27 cellular contexts compared by ENCODE assay signal in the genomic region with DNA sequence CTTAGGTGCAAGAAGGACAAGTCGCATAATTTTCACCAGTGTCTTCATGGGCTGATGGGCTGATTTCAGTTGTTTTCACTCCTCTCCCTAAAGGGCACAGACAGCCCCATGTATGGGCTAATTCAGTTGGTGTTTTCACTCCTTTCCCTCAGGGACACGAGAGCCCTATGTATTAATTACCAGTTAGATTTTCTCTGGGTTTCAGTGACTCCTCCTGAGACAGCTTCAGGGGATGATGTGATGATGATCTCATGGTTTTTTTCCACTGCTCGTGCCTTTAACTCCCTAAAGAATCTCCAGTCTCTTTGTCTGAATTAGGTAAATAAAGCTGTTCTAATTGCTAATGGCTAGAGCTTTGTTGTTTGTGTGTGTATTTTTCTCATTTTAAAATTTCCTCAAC. TPM values are rescaled to one million over a fixed set of nuclear protein-coding genes. Genes with fewer than 3 reads are reported as not detected.
DNase-seq lines count a peak whose midpoint lies in the region; ATAC-seq and TF ChIP-seq lines count a peak whose summit lies in the region.
"Had no signal": no experiment of that assay in that cellular context is flagged by ENCODE, and none has a peak within 500 bp of the region (broad histone marks: within the 10 kb centered on the region; RNA-seq: fewer than 3 reads in every experiment).

No MANE protein-coding gene starts in this region.

- H3K9me3 ChIP-seq in HEK293 (ENCODE audit: control insufficient read depth, insufficient read depth, low read depth, low read length) = no peaks in the 10 kb centered on the region
- H3K9me3 ChIP-seq: gastroesophageal sphincter, ovary, SJSA1 had no signal

- H3K27ac ChIP-seq in HEK293 (ENCODE audit: extremely low read depth, low read depth, low read length) = no peak overlapping the region
- H3K27ac ChIP-seq: gastroesophageal sphincter, ovary, SJSA1 had no signal

- H3K4me3 ChIP-seq in HEK293 (ENCODE audit: low read depth, low read length) (no peak overlapping the region), fibroblast of villous mesenchyme (ENCODE audit: low read depth, low read length) (no peak overlapping the region)
- H3K4me3 ChIP-seq: gastroesophageal sphincter, ovary, SJSA1 had no signal

- CTCF ChIA-PET in HEK293 (lab: Yijun Ruan, JAX) = interaction anchor here (2.4 to 2.9 kb wide), 2 partner anchors 15 to 147 kb away, joined by 8 to 18 read pairs; a partner anchor contains a TSS

- ATAC-seq in HG02885 (IDR thresholded peaks at IDR 0.05; ENCODE audit: poor library complexity, unreplicated experiment) = no peak
- no peak for ATAC-seq in esophagus mucosa
- ATAC-seq: activated CD8-positive, alpha-beta T cell treated with anti-CD3 and anti-CD28 coated beads, Interleukin-2, amount 10 ng/mL, durations not matched to agents 7 days and 5 days; gastroesophageal sphincter; left ventricle myocardium superior; natural killer cell; stimulated activated effector memory CD8-positive, alpha-beta T cell treated with anti-CD3 and anti-CD28 coated beads, Interleukin-12 subunit alpha, Interleukin-12 subunit beta, amount 100 ng/mL, for 72 hours had no signal

- H3K36me3 ChIP-seq in HEK293 (ENCODE audit: control insufficient read depth in 2 of 2, insufficient read depth in 1 of 2, low read length in 2 of 2) = peaks cover 6 to 11% of the 10 kb centered on the region in 2 experiments
- H3K36me3 ChIP-seq: ovary had no signal

- TF ChIP-seq CTCF in HEK293 (tag by site-specific recombination; IDR thresholded peaks at IDR 0.05) (no peak), fibroblast of villous mesenchyme (IDR thresholded peaks at IDR 0.05; ENCODE audit: insufficient read depth, low read depth, low read length) (no peak), GM10266 (IDR thresholded peaks at IDR 0.05; ENCODE audit: control insufficient read depth, insufficient read depth, low read depth, missing control alignments) (no peak)

- POLR2A ChIA-PET in HEK293 (lab: Yijun Ruan, JAX) = interaction anchor here (1.5 kb wide), 1 partner anchor 10 kb away, joined by 4 read pairs; a partner anchor contains a TSS

- DNase-seq in AG08395 (ENCODE audit: low spot score) (peak; percentile 14), RPMI7951 (ENCODE audit: low read depth) (peak; percentile 32), fibroblast of villous mesenchyme (ENCODE audit: low read depth) (peak; percentile 22), GM10266 (ENCODE audit: extremely low spot score) (no peak)
- DNase-seq in activated CD8-positive, alpha-beta memory T cell treated with anti-CD3 and anti-CD28 coated beads for 24 hours = no peak
- DNase-seq: activated CD4-positive, CD25-positive, alpha-beta regulatory T cell treated with anti-CD3 and anti-CD28 coated beads, Interleukin-2, amount 50 U/mL, for 72 hours; activated CD8-positive, alpha-beta T cell treated with anti-CD3 and anti-CD28 coated beads, Interleukin-2, amount 10 ng/mL, durations not matched to agents 7 days and 5 days; activated gamma-delta T cell; activated T-cell treated with anti-CD3 and anti-CD28 coated beads, Interleukin-2, amount 50 U/mL, for 1 hour; CD4-positive, alpha-beta memory T cell; DMS153; erythroblast; islet precursor cell; left ventricle myocardium superior; natural killer cell; NCI-H1048; NCI-H446; NK-92 treated with Interleukin-12 subunit alpha and Interleukin-12 subunit beta, amount 100 ng/mL, for 24 hours; ovary; stimulated activated CD4-positive, alpha-beta T cell treated with anti-CD3 and anti-CD28 coated beads, Interleukin-2, amount 100 ng/mL, for 48 hours; T-helper 1 cell had no signal

- no peaks in the 10 kb centered on the region for H3K4me1 ChIP-seq in HEK293 (ENCODE audit: control insufficient read depth, insufficient read depth, low read length)

TF ChIP-seq in HEK293, 187 proteins besides CTCF, POLR2A, EP300 and RAD21 (continues in another document):
- TF ChIP-seq SALL2 (tag by site-specific recombination; IDR thresholded peaks at IDR 0.05; ENCODE audit: borderline replicate concordance) (no peak), WT1 (tag by site-specific recombination; IDR thresholded peaks at IDR 0.05) (peak; percentile 78), ZNF660 (tag by site-specific recombination; IDR thresholded peaks at IDR 0.05) (peak; percentile 71; the same call in 1 of the 2 replicates), ZBTB17 (tag by site-specific recombination; IDR thresholded peaks at IDR 0.05) (peak; percentile 19; the same call in 1 of the 2 replicates), GFI1B (tag by site-specific recombination; IDR thresholded peaks at IDR 0.05) (no peak), ZNF621 (tag by site-specific recombination; IDR thresholded peaks at IDR 0.05) (no peak), ZEB2 (tag by site-specific recombination; IDR thresholded peaks at IDR 0.05) (0 out of 2 replicates have a peak, but pooled peaks have one; percentile 49), ZNF157 (tag by site-specific recombination; IDR thresholded peaks at IDR 0.05) (no peak), ZNF23 (tag by site-specific recombination; IDR thresholded peaks at IDR 0.05; ENCODE audit: borderline replicate concordance) (no peak), ZNF629 (tag by site-specific recombination; IDR thresholded peaks at IDR 0.05) (peak; percentile 84), ZNF223 (tag by site-specific recombination; IDR thresholded peaks at IDR 0.05) (no peak), ZNF776 (tag by site-specific recombination; IDR thresholded peaks at IDR 0.05; ENCODE audit: borderline replicate concordance) (no peak), ZNF366 (tag by site-specific recombination; conservative IDR thresholded peaks at IDR 0.05) (peak; percentile 38; the same call in 1 of the 2 replicates), ZNF335 (tag by site-specific recombination; conservative IDR thresholded peaks at IDR 0.05) (0 out of 2 replicates have a peak, but pooled peaks have one; percentile 46), ZNF416 (tag by site-specific recombination; IDR thresholded peaks at IDR 0.05) (no peak), GLI4 (tag by site-specific recombination; IDR thresholded peaks at IDR 0.05) (no peak)
- TF ChIP-seq, protein P1, sequence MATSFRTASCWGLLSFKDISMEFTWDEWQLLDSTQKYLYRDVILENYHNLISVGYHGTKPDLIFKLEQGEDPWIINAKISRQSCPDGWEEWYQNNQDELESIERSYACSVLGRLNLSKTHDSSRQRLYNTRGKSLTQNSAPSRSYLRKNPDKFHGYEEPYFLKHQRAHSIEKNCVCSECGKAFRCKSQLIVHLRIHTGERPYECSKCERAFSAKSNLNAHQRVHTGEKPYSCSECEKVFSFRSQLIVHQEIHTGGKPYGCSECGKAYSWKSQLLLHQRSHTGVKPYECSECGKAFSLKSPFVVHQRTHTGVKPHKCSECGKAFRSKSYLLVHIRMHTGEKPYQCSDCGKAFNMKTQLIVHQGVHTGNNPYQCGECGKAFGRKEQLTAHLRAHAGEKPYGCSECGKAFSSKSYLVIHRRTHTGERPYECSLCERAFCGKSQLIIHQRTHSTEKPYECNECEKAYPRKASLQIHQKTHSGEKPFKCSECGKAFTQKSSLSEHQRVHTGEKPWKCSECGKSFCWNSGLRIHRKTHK (tag by site-specific recombination; IDR thresholded peaks at IDR 0.05) = no peak
- TF ChIP-seq, protein P2, sequence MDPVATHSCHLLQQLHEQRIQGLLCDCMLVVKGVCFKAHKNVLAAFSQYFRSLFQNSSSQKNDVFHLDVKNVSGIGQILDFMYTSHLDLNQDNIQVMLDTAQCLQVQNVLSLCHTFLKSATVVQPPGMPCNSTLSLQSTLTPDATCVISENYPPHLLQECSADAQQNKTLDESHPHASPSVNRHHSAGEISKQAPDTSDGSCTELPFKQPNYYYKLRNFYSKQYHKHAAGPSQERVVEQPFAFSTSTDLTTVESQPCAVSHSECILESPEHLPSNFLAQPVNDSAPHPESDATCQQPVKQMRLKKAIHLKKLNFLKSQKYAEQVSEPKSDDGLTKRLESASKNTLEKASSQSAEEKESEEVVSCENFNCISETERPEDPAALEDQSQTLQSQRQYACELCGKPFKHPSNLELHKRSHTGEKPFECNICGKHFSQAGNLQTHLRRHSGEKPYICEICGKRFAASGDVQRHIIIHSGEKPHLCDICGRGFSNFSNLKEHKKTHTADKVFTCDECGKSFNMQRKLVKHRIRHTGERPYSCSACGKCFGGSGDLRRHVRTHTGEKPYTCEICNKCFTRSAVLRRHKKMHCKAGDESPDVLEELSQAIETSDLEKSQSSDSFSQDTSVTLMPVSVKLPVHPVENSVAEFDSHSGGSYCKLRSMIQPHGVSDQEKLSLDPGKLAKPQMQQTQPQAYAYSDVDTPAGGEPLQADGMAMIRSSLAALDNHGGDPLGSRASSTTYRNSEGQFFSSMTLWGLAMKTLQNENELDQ (tag by site-specific recombination; IDR thresholded peaks at IDR 0.05; ENCODE audit: low read depth) = no peak
- TF ChIP-seq, protein P3, sequence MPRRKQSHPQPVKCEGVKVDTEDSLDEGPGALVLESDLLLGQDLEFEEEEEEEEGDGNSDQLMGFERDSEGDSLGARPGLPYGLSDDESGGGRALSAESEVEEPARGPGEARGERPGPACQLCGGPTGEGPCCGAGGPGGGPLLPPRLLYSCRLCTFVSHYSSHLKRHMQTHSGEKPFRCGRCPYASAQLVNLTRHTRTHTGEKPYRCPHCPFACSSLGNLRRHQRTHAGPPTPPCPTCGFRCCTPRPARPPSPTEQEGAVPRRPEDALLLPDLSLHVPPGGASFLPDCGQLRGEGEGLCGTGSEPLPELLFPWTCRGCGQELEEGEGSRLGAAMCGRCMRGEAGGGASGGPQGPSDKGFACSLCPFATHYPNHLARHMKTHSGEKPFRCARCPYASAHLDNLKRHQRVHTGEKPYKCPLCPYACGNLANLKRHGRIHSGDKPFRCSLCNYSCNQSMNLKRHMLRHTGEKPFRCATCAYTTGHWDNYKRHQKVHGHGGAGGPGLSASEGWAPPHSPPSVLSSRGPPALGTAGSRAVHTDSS (tag by site-specific recombination; IDR thresholded peaks at IDR 0.05) = no peak

RNA-seq across cellular contexts. Expression of a gene that starts 9.9 kb away (rescaled TPM):
- total RNA-seq in RPMI7951 (2014; rRNA removed; shearing (Covaris generic)) = 64.4 and 66.1 TPM in 2 replicates
- 26.1 and 35.0 TPM in 2 replicates for total RNA-seq in fibroblast of villous mesenchyme
- 22.5 TPM for total RNA-seq in esophagus mucosa

RNA-seq across cellular contexts. Expression of a gene that starts 15.5 kb away (rescaled TPM):
- 20.2 and 32.9 TPM in 2 replicates for total RNA-seq in RPMI7951 (2014; rRNA removed; shearing (Covaris generic))
- total RNA-seq in fibroblast of villous mesenchyme = 8.7 and 9.1 TPM in 2 replicates
- total RNA-seq in esophagus mucosa = 18.7 TPM

RNA-seq across cellular contexts. Expression of a gene that starts 43.4 kb away (rescaled TPM):
- total RNA-seq in RPMI7951 (2014; rRNA removed; shearing (Covaris generic)) = 20.4 and 26.9 TPM in 2 replicates
- total RNA-seq in fibroblast of villous mesenchyme (1.3 TPM in 2 replicates), esophagus mucosa (26.3 TPM)

Comparison
In these comparisons a context has a peak if more than half of its experiments do, and no peak if none do; other contexts are left out.
1. DNase-seq: peak in AG08395 (single experiment), RPMI7951 (single experiment) and fibroblast of villous mesenchyme (single experiment); none in activated CD8-positive, alpha-beta memory T cell treated with anti-CD3 and anti-CD28 coated beads for 24 hours (single experiment) and GM10266 (single experiment).